ENCODE assay signal across 8 cellular contexts in the genomic region with DNA sequence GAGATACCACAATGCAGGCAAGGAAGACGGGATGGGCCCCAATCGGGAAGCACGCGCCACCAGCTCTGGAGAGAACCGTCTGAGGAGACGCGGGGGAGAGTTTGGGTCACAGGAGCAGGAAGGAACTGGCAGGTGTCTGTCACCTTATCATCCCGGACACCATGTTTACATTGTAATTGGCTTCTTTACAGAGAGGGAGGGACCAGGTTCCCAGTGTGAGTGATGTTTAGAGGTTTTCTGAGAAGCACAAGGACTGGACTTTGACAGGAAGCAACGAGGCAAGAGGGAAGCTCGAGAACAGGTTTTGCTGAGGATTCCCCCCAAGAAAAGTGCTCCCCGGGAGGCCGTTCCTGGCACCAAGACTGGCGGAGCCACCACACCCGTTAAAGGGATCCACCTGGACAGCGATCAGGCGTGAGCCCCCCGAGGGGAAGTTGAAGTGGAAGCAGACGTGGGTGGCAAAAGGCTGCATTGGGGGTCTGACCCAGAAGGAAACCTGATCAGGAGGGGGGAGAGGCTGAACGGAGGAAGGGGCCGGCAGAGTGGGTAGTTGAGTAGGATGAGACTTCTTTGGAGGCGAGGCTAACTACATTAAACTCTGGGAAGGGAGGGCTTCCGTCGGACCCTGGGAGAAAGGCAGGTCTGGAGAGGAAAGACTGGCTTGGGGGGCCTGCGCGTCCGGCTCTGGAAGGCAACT. TPM values are rescaled to one million over a fixed set of nuclear protein-coding genes. Genes with fewer than 3 reads are reported as not detected.
DNase-seq lines count a peak whose midpoint lies in the region; ATAC-seq and TF ChIP-seq lines count a peak whose summit lies in the region.

No MANE protein-coding gene starts in this region.

- DNase-seq in BJ (ENCODE audit: low read depth): no peak
- peak; percentile 54 for DNase-seq in HT1080 (ENCODE audit: low read depth)
- DNase-seq in SHP77 treated with DMSO at 0.1 percent for 48 hours (lab: John Stamatoyannopoulos, UW): peak; percentile 36
- DNase-seq in amniotic epithelial cell (ENCODE audit: low read depth): peak; percentile 23
- DNase-seq in right cardiac atrium: peak; percentile 25 to 74 (median 69)
- peak; percentile 11 for DNase-seq in progenitor cell of endocrine pancreas (ENCODE audit: low spot score, unreplicated experiment)

- no peaks in the 10 kb centered on the region for H3K36me3 Mint-ChIP-seq in progenitor cell of endocrine pancreas (ENCODE audit: insufficient read depth)

- 0% methylated on average over 26 of the region's 26 CpGs for WGBS in right cardiac atrium

- peak overlapping the region; percentile 93 for H3K27ac Mint-ChIP-seq in progenitor cell of endocrine pancreas

- no peaks in the 10 kb centered on the region for H3K36me3 ChIP-seq in BJ (ENCODE audit: control insufficient read depth, insufficient read depth, low read length)

- H3K27me3 Mint-ChIP-seq in progenitor cell of endocrine pancreas: no peaks in the 10 kb centered on the region

- no peaks in the 10 kb centered on the region for H3K9me3 ChIP-seq in right cardiac atrium (ENCODE audit: control insufficient read depth, low read length)

- POLR2A ChIA-PET in BJ (lab: Charles Lee): interaction anchor here (0.5 kb wide), 1 partner anchor 30 kb away, joined by 14 read pairs; no protein-coding TSS in a partner anchor

- H3K4me3 ChIP-seq in BJ (ENCODE audit: low read depth, low read length) (peak overlapping the region; percentile 93), right cardiac atrium (ENCODE audit: low read length) (peak overlapping the region; percentile 85)

- intact Hi-C loops in right cardiac atrium (cut with DNase I): no loop called here

- H3K9me3 Mint-ChIP-seq in progenitor cell of endocrine pancreas (ENCODE audit: low read depth): no peaks in the 10 kb centered on the region

- H3K4me1 Mint-ChIP-seq in progenitor cell of endocrine pancreas (ENCODE audit: low read depth): peaks cover 23% of the 10 kb centered on the region

- peak overlapping the region; percentile 94 for H3K4me3 Mint-ChIP-seq in progenitor cell of endocrine pancreas (ENCODE audit: low read depth)

- H3K4me1 ChIP-seq in right cardiac atrium (ENCODE audit: control insufficient read depth, insufficient read depth, low read length): no peaks in the 10 kb centered on the region

- peak overlapping the region; percentile 92 for H3K27ac ChIP-seq in right cardiac atrium (ENCODE audit: low read length)

- CTCF ChIA-PET in BJ (lab: Yijun Ruan, JAX): interaction anchor here (1.2 kb wide), 1 partner anchor 12 kb away, joined by 6 read pairs; no protein-coding TSS in a partner anchor

- H3K27me3 ChIP-seq in BJ (ENCODE audit: control insufficient read depth, insufficient read depth, low read length) (no peaks in the 10 kb centered on the region), right cardiac atrium (ENCODE audit: control insufficient read depth, insufficient read depth) (no peaks in the 10 kb centered on the region)

- TF ChIP-seq CTCF in BJ (IDR thresholded peaks at IDR 0.05; ENCODE audit: insufficient read depth, low read depth, low read length) (no peak), progenitor cell of endocrine pancreas (IDR thresholded peaks at IDR 0.05; ENCODE audit: unreplicated experiment) (no peak)

- ATAC-seq in GM19025 (IDR thresholded peaks at IDR 0.05; ENCODE audit: low read depth, unreplicated experiment) (peak; percentile 23), right cardiac atrium (peak; percentile 22 to 51), HG03039 (IDR thresholded peaks at IDR 0.05; ENCODE audit: unreplicated experiment) (no peak)

RNA-seq across cellular contexts. Expression of gene EPS15, which starts 0.9 kb away (rescaled TPM):
- 18.7 and 38.2 TPM in 2 replicates for polyA plus RNA-seq in BJ (2011; rRNA removed)
- polyA minus RNA-seq in BJ (2011; rRNA and poly(A)+ RNA removed): 22.9 and 23.7 TPM in 2 replicates
- 20.3 and 20.8 TPM in 2 replicates for total RNA-seq in HT1080 (2014; rRNA removed; shearing (Covaris generic))
- 35.3 and 48.1 TPM in 2 replicates for polyA plus RNA-seq in HT1080 (2015; cell fraction: cytosol; rRNA removed)
- polyA plus RNA-seq in HT1080 (2015; cell fraction: nucleus; rRNA removed): 47.4 and 55.8 TPM in 2 replicates
- total RNA-seq in right cardiac atrium: 10 to 100 TPM; 72.4 to 87.5 (median 74.5) TPM
- 26.0 TPM for polyA plus RNA-seq in right cardiac atrium
- total RNA-seq in progenitor cell of endocrine pancreas: 62.7 and 63.8 TPM in 2 replicates
